Comparison of ENCODE assay signal across 8 cellular contexts in genomic region chr6:16421462-16421960, GRCh38.
DNase-seq lines count a peak whose midpoint lies in the region; ATAC-seq, FAIRE-seq and TF ChIP-seq lines count a peak whose summit lies in the region.

No MANE protein-coding gene starts in this region.

- TF ChIP-seq CTCF in KMS-11 (conservative IDR thresholded peaks at IDR 0.05; ENCODE audit: low read depth, low read length): no peak

- H3K27ac Mint-ChIP-seq in immature natural killer cell: peak overlapping the region; percentile 91 to 99 (median 97)

- no peaks in the 10 kb centered on the region for H3K9me3 Mint-ChIP-seq in immature natural killer cell

- peak; percentile 82 for FAIRE-seq in GM12892 (lab: Jason Lieb, UNC)

- intact Hi-C loops in Right ventricle myocardium inferior (cut with DNase I): no loop called here

- peaks cover 52% of the 10 kb centered on the region for H3K4me1 ChIP-seq in KMS-11 (ENCODE audit: low read depth, poor library complexity, severe bottlenecking)

- no peaks in the 10 kb centered on the region for H3K27me3 ChIP-seq in KMS-11 (ENCODE audit: insufficient read depth, low read depth)

- no peak overlapping the region for H3K4me3 ChIP-seq in KMS-11 (IDR thresholded peaks at IDR 0.05; ENCODE audit: insufficient read depth, low read depth, low read length)

- H3K9ac ChIP-seq in KMS-11: peak overlapping the region; percentile 61

- no peaks in the 10 kb centered on the region for H4K20me1 ChIP-seq in KMS-11 (ENCODE audit: insufficient read depth)

- H3K4me1 Mint-ChIP-seq in immature natural killer cell: peaks cover 34 to 35% of the 10 kb centered on the region in 2 donors

- H3K79me2 ChIP-seq in KMS-11 (ENCODE audit: insufficient read depth, low read depth): no peaks in the 10 kb centered on the region

- peak overlapping the region; percentile 36; the same call in 1 of the 2 replicates for H2AFZ ChIP-seq in KMS-11 (ENCODE audit: low read depth)

- H3K36me3 ChIP-seq in KMS-11 (ENCODE audit: insufficient read depth): no peaks in the 10 kb centered on the region

- ATAC-seq in GM21528 (IDR thresholded peaks at IDR 0.05; ENCODE audit: low FRiP score, unreplicated experiment): peak; percentile 21
- ATAC-seq in Right ventricle myocardium inferior: no peak

- TF ChIP-seq POLR2A in GM12892 (IDR thresholded peaks at IDR 0.05; ENCODE audit: low read depth, low read length): no peak

- peak overlapping the region; percentile 52 for H3K4me2 ChIP-seq in KMS-11

- H3K27me3 Mint-ChIP-seq in immature natural killer cell (ENCODE audit: low read depth in 3 of 3): peaks cover 0 to 8% (median 7%) of the 10 kb centered on the region in 3 donors

- H3K36me3 Mint-ChIP-seq in immature natural killer cell: no peaks in the 10 kb centered on the region

- DNase-seq in GM12892 (ENCODE audit: insufficient read length) (no peak), immature natural killer cell (no peak), GDM1 (lab: John Stamatoyannopoulos, UW) (no peak), Right ventricle myocardium inferior (ENCODE audit: missing footprints) (no peak), NCI-H774 (lab: John Stamatoyannopoulos, UW) (no peak)
- no peak for DNase-seq in activated CD4-positive, CD25-positive, alpha-beta regulatory T cell treated with anti-CD3 and anti-CD28 coated beads, Interleukin-2, amount 50 U/mL, for 72 hours

- peak overlapping the region; percentile 95 for H3K27ac ChIP-seq in KMS-11

- H3K4me3 Mint-ChIP-seq in immature natural killer cell: peak overlapping the region; percentile 61 to 76 (median 72)
